ENCODE assay signal across 11 cellular contexts in genomic region chr15:50881121-50882048, GRCh38. TPM values are rescaled to one million over a fixed set of nuclear protein-coding genes. Genes with fewer than 3 reads are reported as not detected.
DNase-seq lines count a peak whose midpoint lies in the region; ATAC-seq, FAIRE-seq and TF ChIP-seq lines count a peak whose summit lies in the region.
"Had no signal": no experiment of that assay in that cellular context is flagged by ENCODE, and none has a peak within 500 bp of the region (broad histone marks: within the 10 kb centered on the region; RNA-seq: fewer than 3 reads in every experiment).

No MANE protein-coding gene starts in this region.

- POLR2A ChIA-PET in GM12878 (lab: Charles Lee): interaction anchor here (1.4 to 2.1 kb wide), 3 partner anchors 8 to 122 kb away, joined by 3 to 5 read pairs (median 4); no protein-coding TSS in a partner anchor

- TF ChIP-seq RAD21 in GM12878 (IDR thresholded peaks at IDR 0.05; ENCODE audit: insufficient read depth, low read depth, low read length): no peak

- CTCF ChIA-PET in GM12878 (lab: Yijun Ruan, JAX): interaction anchor here (0.7 to 5.0 kb wide), 8 partner anchors 23 to 526 kb away, joined by 3 to 31 read pairs (median 3); partner anchors contain the start of gene GABPB1

- H3F3A ChIP-seq in smooth muscle cell (ENCODE audit: low read depth): peaks cover 18% of the 10 kb centered on the region

- 40% methylated on average over 6 of the region's 6 CpGs for WGBS in GM12878 (ENCODE audit: insufficient coverage, insufficient replicate concordance, low lambda C conversion rate, missing lambda C conversion rate)
- 87% methylated on average over 6 of the region's 6 CpGs for WGBS in smooth muscle cell (ENCODE audit: low lambda C conversion rate)

- H3K4me3 ChIP-seq in GM12878 (no peak overlapping the region), smooth muscle cell (no peak overlapping the region)
- H3K4me3 ChIP-seq: gastroesophageal sphincter had no signal

- peak overlapping the region; percentile 52 for H3K4me2 ChIP-seq in GM12878 (ENCODE audit: control insufficient read depth, insufficient read depth)
- no peak overlapping the region for H3K4me2 ChIP-seq in smooth muscle cell

- H3K36me3 ChIP-seq in GM12878 (ENCODE audit: control insufficient read depth in 2 of 2, insufficient read depth in 2 of 2, low read length in 1 of 2) (no peaks in the 10 kb centered on the region), smooth muscle cell (ENCODE audit: low read depth) (no peaks in the 10 kb centered on the region)
- H3K36me3 ChIP-seq: gastroesophageal sphincter had no signal

- TF ChIP-seq EP300 in GM12878 (IDR thresholded peaks at IDR 0.05; ENCODE audit: borderline replicate concordance in 1 of 2, control insufficient read depth in 1 of 2, low read depth in 2 of 2, low read length in 2 of 2): no peak

- SMC1A ChIA-PET in GM12878 (lab: Charles Lee; ENCODE audit: uncharacterized antibody, unreplicated experiment): interaction anchor here (0.6 to 5.0 kb wide), 9 partner anchors 18 to 1725 kb away, joined by 3 to 33 read pairs (median 4); partner anchors contain the start of gene USP8

- no peaks in the 10 kb centered on the region for H3K9me3 Mint-ChIP-seq in T-helper 2 cell treated with Interferon-gamma antibody and Interleukin-4, amounts not matched to agents 5 μg/mL and 100 μg/mL, for 36 hours

- peak overlapping the region; percentile 76 for H3K4me3 Mint-ChIP-seq in T-helper 2 cell treated with Interferon-gamma antibody and Interleukin-4, amounts not matched to agents 5 μg/mL and 100 μg/mL, for 36 hours

- 0 out of 2 replicates have a peak overlapping the region, but pooled peaks have one; percentile 1 for H3K9ac ChIP-seq in GM12878 (ENCODE audit: control insufficient read depth, insufficient read depth, low read length)
- H3K9ac ChIP-seq in smooth muscle cell (ENCODE audit: low read depth): peak overlapping the region; percentile 65

- no peaks in the 10 kb centered on the region for H3K36me3 Mint-ChIP-seq in T-helper 2 cell treated with Interferon-gamma antibody and Interleukin-4, amounts not matched to agents 5 μg/mL and 100 μg/mL, for 36 hours (ENCODE audit: low read depth)

- H3K4me1 ChIP-seq in GM12878 (ENCODE audit: control insufficient read depth, insufficient read depth, low read length) (peaks cover 71% of the 10 kb centered on the region), smooth muscle cell (ENCODE audit: low read depth) (peaks cover 10% of the 10 kb centered on the region)

- H2AFZ ChIP-seq in GM12878 (ENCODE audit: control insufficient read depth, low read depth, low read length) (peak overlapping the region; percentile 25; the same call in 1 of the 2 replicates), smooth muscle cell (ENCODE audit: low read depth) (peak overlapping the region; percentile 93)

- H3K79me2 ChIP-seq in GM12878 (ENCODE audit: control insufficient read depth, insufficient read depth, low read length) (no peaks in the 10 kb centered on the region), smooth muscle cell (ENCODE audit: low read depth) (no peaks in the 10 kb centered on the region)

- FAIRE-seq in GM12878 (lab: Jason Lieb, UNC): no peak

- H4K20me1 ChIP-seq in GM12878 (ENCODE audit: control insufficient read depth, insufficient read depth) (no peaks in the 10 kb centered on the region), smooth muscle cell (ENCODE audit: low read depth) (no peaks in the 10 kb centered on the region)

- H3K27me3 ChIP-seq in GM12878 (replicated peaks in 1 of 2; ENCODE audit: control insufficient read depth in 2 of 2, insufficient read depth in 2 of 2, low read length in 1 of 2) (no peaks in the 10 kb centered on the region), smooth muscle cell (ENCODE audit: low read depth) (no peaks in the 10 kb centered on the region)
- H3K27me3 ChIP-seq: gastroesophageal sphincter had no signal

- H3K9me3 ChIP-seq in GM12878 (replicated peaks; ENCODE audit: control insufficient read depth, insufficient read depth, low read length): no peaks in the 10 kb centered on the region; the same call in 2 of the 3 replicates
- H3K9me3 ChIP-seq in smooth muscle cell (replicated peaks; ENCODE audit: low read depth): no peaks in the 10 kb centered on the region
- H3K9me3 ChIP-seq: gastroesophageal sphincter had no signal

- BruUV-seq in GM12878 (replicated peaks; lab: Mats Ljungman, UMichigan): no TSS peak

- no peak for TF ChIP-seq CTCF in GM12878 (IDR thresholded peaks at IDR 0.05 in 2 of 3, conservative IDR thresholded peaks at IDR 0.05 in 1 of 3; ENCODE audit: control insufficient read depth in 2 of 3, extremely low read depth in 1 of 3, insufficient read depth in 1 of 3, low read depth in 3 of 3, low read length in 3 of 3)
- no peak for TF ChIP-seq CTCF in smooth muscle cell (IDR thresholded peaks at IDR 0.05; ENCODE audit: borderline replicate concordance, insufficient read depth, poor library complexity, severe bottlenecking)

- H3K27ac ChIP-seq in GM12878 (ENCODE audit: control insufficient read depth, insufficient read depth) (peak overlapping the region; percentile 45), smooth muscle cell (ENCODE audit: low read depth) (peak overlapping the region; percentile 95)
- H3K27ac ChIP-seq: gastroesophageal sphincter had no signal

- RAD21 ChIA-PET in GM12878 (lab: Charles Lee; ENCODE audit: unreplicated experiment): interaction anchor here (0.9 to 4.6 kb wide), 7 partner anchors 18 to 215 kb away, joined by 3 to 25 read pairs (median 4); a partner anchor contains a TSS

- peak overlapping the region; percentile 96 for H3K27ac Mint-ChIP-seq in T-helper 2 cell treated with Interferon-gamma antibody and Interleukin-4, amounts not matched to agents 5 μg/mL and 100 μg/mL, for 36 hours

- no peaks in the 10 kb centered on the region for H3K27me3 Mint-ChIP-seq in T-helper 2 cell treated with Interferon-gamma antibody and Interleukin-4, amounts not matched to agents 5 μg/mL and 100 μg/mL, for 36 hours (ENCODE audit: low read depth)

- intact Hi-C loops in GM12878 (cut with micrococcal nuclease; ENCODE audit: unreplicated experiment): loop anchor here (2.0 kb wide), 1 partner anchor 199 kb away; no protein-coding TSS in a partner anchor

- ATAC-seq in GM12878: peak; percentile 4
- ATAC-seq: gastroesophageal sphincter had no signal

- in situ Hi-C loops in GM12878 (cut with MboI): loop anchor here (5.0 to 10.0 kb wide), 2 partner anchors 194 to 437 kb away; partner anchors contain the start of gene TRPM7

- DNase-seq in T-helper 2 cell treated with Interferon-gamma antibody and Interleukin-4, amounts not matched to agents 5 μg/mL and 100 μg/mL, for 36 hours (ENCODE audit: low spot score): no peak
- no peak for DNase-seq in T-helper 2 cell
- peak; percentile 25 for DNase-seq in NCI-H69 (lab: John Stamatoyannopoulos, UW)
- DNase-seq in GM12878 (ENCODE audit: low read depth, low spot score): peak; percentile 56
- no peak for DNase-seq in smooth muscle cell (lab: John Stamatoyannopoulos, UW; ENCODE audit: unreplicated experiment)
- no peak for DNase-seq in SIG-M5 (lab: John Stamatoyannopoulos, UW)
- DNase-seq in LoVo (ENCODE audit: low spot score): no peak
- no peak for DNase-seq in NOMO-1 (lab: John Stamatoyannopoulos, UW; ENCODE audit: unreplicated experiment in 2 of 2)
- DNase-seq: aorta, NCI-H1092 had no signal

- no peak for TF ChIP-seq POLR2A in GM12878 (IDR thresholded peaks at IDR 0.05; ENCODE audit: low read depth, low read length)

- peaks cover 78% of the 10 kb centered on the region for H3K4me1 Mint-ChIP-seq in T-helper 2 cell treated with Interferon-gamma antibody and Interleukin-4, amounts not matched to agents 5 μg/mL and 100 μg/mL, for 36 hours (ENCODE audit: low read depth)

TF ChIP-seq in GM12878, 131 proteins besides CTCF, POLR2A, EP300 and RAD21 (continues in another document):
- TF ChIP-seq ZNF24 (IDR thresholded peaks at IDR 0.05): no peak
- TF ChIP-seq NFIC (IDR thresholded peaks at IDR 0.05; ENCODE audit: low read depth, low read length): no peak
- TF ChIP-seq SPI1 (IDR thresholded peaks at IDR 0.05; ENCODE audit: borderline replicate concordance, insufficient read depth, low read depth, low read length): no peak
- TF ChIP-seq CBFB (IDR thresholded peaks at IDR 0.05; ENCODE audit: low read depth): 0 out of 2 replicates have a peak, but pooled peaks have one; percentile 13
- no peak for TF ChIP-seq EGR1 (IDR thresholded peaks at IDR 0.05; ENCODE audit: borderline replicate concordance in 1 of 2, low read depth in 2 of 2, low read length in 2 of 2)
- TF ChIP-seq EED (IDR thresholded peaks at IDR 0.05; ENCODE audit: low read depth): peak; percentile 55
- no peak for TF ChIP-seq RFX5 (IDR thresholded peaks at IDR 0.05; ENCODE audit: low read depth, low read length)
- TF ChIP-seq PAX5 (IDR thresholded peaks at IDR 0.05; ENCODE audit: borderline replicate concordance, low read depth, low read length): peak; percentile 46; the same call in 1 of the 2 replicates
- no peak for TF ChIP-seq NBN (IDR thresholded peaks at IDR 0.05)
- TF ChIP-seq MTA3 (IDR thresholded peaks at IDR 0.05; ENCODE audit: borderline replicate concordance, low read length): no peak
- peak; percentile 65; the same call in 1 of the 3 replicates for TF ChIP-seq POU2F2 (IDR thresholded peaks at IDR 0.05; ENCODE audit: borderline replicate concordance, low read depth, low read length)
- no peak for TF ChIP-seq RCOR1 (conservative IDR thresholded peaks at IDR 0.05; ENCODE audit: low read depth, low read length)
- no peak for TF ChIP-seq BMI1 (IDR thresholded peaks at IDR 0.05; ENCODE audit: borderline replicate concordance)
- no peak for TF ChIP-seq IRF4 (IDR thresholded peaks at IDR 0.05; ENCODE audit: low read depth, low read length)

RNA-seq across cellular contexts. Expression of gene AP4E1, which starts 27.1 kb away (rescaled TPM):
- 24.4 and 28.5 TPM in 2 replicates for total RNA-seq in GM12878 (2013; cell fraction: nucleolus; rRNA removed)
- total RNA-seq in GM12878 (2014; rRNA removed) (7.9 and 8.1 TPM in 2 replicates), GM12878 (2014; rRNA removed; fragmentation: Illumina TruSeq; extraction: Trizol) (10.8 and 11.1 TPM in 2 replicates), GM12878 (2021) (10.7 and 11.4 TPM in 2 replicates), smooth muscle cell (8.2 and 13.4 TPM in 2 replicates)
- polyA plus RNA-seq in GM12878 (2011; ENCODE audit: low read depth): 2.4 TPM
- polyA plus RNA-seq in GM12878 (2011; rRNA removed) (5.4 and 8.0 TPM in 2 replicates), GM12878 (2014; fragmentation: Illumina TruSeq; extraction: Trizol) (8.3 and 10.2 TPM in 2 replicates), GM12878 (2014; fragmentation: Nextera tagmentation; extraction: Ambion mirVana) (1 to 10 TPM; 1.2 to 1.6 TPM), GM12878 (2014; rRNA removed) (4.2 and 5.4 TPM in 2 replicates), GM12878 (2016; fragmentation: Nextera tagmentation; extraction: Ambion mirVana) (1 to 10 TPM; 6.7 TPM), smooth muscle cell (2.3 and 3.5 TPM in 2 replicates)
- polyA plus RNA-seq in GM12878 (2011; cell fraction: cytosol; rRNA removed): 1.9 and 2.5 TPM in 2 replicates
- 1.9 and 2.8 TPM in 2 replicates for polyA plus RNA-seq in GM12878 (2011; cell fraction: nucleus; rRNA removed)
- polyA plus RNA-seq in GM12878 (2012): 3.0 and 3.4 TPM in 2 replicates
- polyA minus RNA-seq in GM12878 (2011; rRNA and poly(A)+ RNA removed): 5.6 and 9.5 TPM in 2 replicates
- polyA minus RNA-seq in GM12878 (2011; cell fraction: cytosol; rRNA and poly(A)+ RNA removed): 2.3 and 2.9 TPM in 2 replicates
- 4.1 and 5.7 TPM in 2 replicates for polyA minus RNA-seq in GM12878 (2011; cell fraction: nucleus; rRNA and poly(A)+ RNA removed)

Comparison
In these comparisons a context has a peak if more than half of its experiments do, and no peak if none do; other contexts are left out.
1. DNase-seq: peak in NCI-H69 (single experiment) and GM12878 (single experiment); none in T-helper 2 cell treated with Interferon-gamma antibody and Interleukin-4, amounts not matched to agents 5 μg/mL and 100 μg/mL, for 36 hours (single experiment), T-helper 2 cell (0 of 5), smooth muscle cell (single experiment), SIG-M5 (single experiment), LoVo (single experiment) and NOMO-1 (0 of 2).